8 cellular contexts compared by ENCODE assay signal in genomic region chr11:68282141-68282860, GRCh38. TPM values are rescaled to one million over a fixed set of nuclear protein-coding genes. Genes with fewer than 3 reads are reported as not detected.
DNase-seq lines count a peak whose midpoint lies in the region; ATAC-seq and TF ChIP-seq lines count a peak whose summit lies in the region.

No MANE protein-coding gene starts in this region.

- intact Hi-C loops in CD14-positive monocyte (cut with micrococcal nuclease): no loop called here

- TF ChIP-seq CTCF in CD14-positive monocyte (IDR thresholded peaks at IDR 0.05): no peak

- POLR2A ChIA-PET in HEK293T (lab: Yijun Ruan, JAX): interaction anchor here (1.6 kb wide), 1 partner anchor 10 kb away, joined by 5 read pairs; the partner anchor contains the start of gene C11orf24

- H3K4me3 Mint-ChIP-seq in CD14-positive monocyte: peak overlapping the region; percentile 72 to 94
- peak overlapping the region; percentile 58 for H3K4me3 Mint-ChIP-seq in central memory CD8-positive, alpha-beta T cell

- H3K4me1 Mint-ChIP-seq in CD14-positive monocyte: peaks cover 17% of the 10 kb centered on the region
- peaks cover 20% of the 10 kb centered on the region for H3K4me1 Mint-ChIP-seq in central memory CD8-positive, alpha-beta T cell

- peaks cover 1 to 5% (median 2%) of the 10 kb centered on the region in 3 donors for H3K27me3 Mint-ChIP-seq in CD14-positive monocyte (ENCODE audit: low read depth in 3 of 3)
- no peaks in the 10 kb centered on the region for H3K27me3 Mint-ChIP-seq in central memory CD8-positive, alpha-beta T cell

- no peaks in the 10 kb centered on the region for H3K36me3 Mint-ChIP-seq in CD14-positive monocyte
- no peaks in the 10 kb centered on the region for H3K36me3 Mint-ChIP-seq in central memory CD8-positive, alpha-beta T cell (ENCODE audit: insufficient read depth)

- ATAC-seq in GM21360 (IDR thresholded peaks at IDR 0.05; ENCODE audit: unreplicated experiment): peak; percentile 83
- peak; percentile 49 for ATAC-seq in central memory CD8-positive, alpha-beta T cell (replicated peaks; ENCODE audit: extremely low read depth, poor library complexity, severe bottlenecking)
- no peak for ATAC-seq in GM18873 (IDR thresholded peaks at IDR 0.05; ENCODE audit: low FRiP score, unreplicated experiment)

- peak overlapping the region; percentile 46 to 88 (median 81) for H3K27ac Mint-ChIP-seq in CD14-positive monocyte
- H3K27ac Mint-ChIP-seq in central memory CD8-positive, alpha-beta T cell (ENCODE audit: low read depth): peak overlapping the region; percentile 81

- peaks cover 0 to 8% (median 5%) of the 10 kb centered on the region in 7 donors for H3K9me3 Mint-ChIP-seq in CD14-positive monocyte
- H3K9me3 Mint-ChIP-seq in central memory CD8-positive, alpha-beta T cell: no peaks in the 10 kb centered on the region

- CTCF ChIA-PET in HEK293T (lab: Yijun Ruan, JAX): no interaction called here

- DNase-seq in CD14-positive monocyte (ENCODE audit: low spot score) (no peak), NOMO-1 (lab: John Stamatoyannopoulos, UW; ENCODE audit: unreplicated experiment in 2 of 2) (peak; percentile 50 to 62), HEK293T (ENCODE audit: extremely low spot score) (no peak), Ammon's horn (ENCODE audit: low spot score) (no peak), NCI-H2171 treated with DMSO at 0.1 percent for 48 hours (lab: John Stamatoyannopoulos, UW) (no peak)
- DNase-seq in central memory CD8-positive, alpha-beta T cell (ENCODE audit: low spot score in 2 of 2): no peak

TF ChIP-seq in HEK293T, 16 proteins besides CTCF, POLR2A, EP300 and RAD21:
- no peak for TF ChIP-seq BHLHE40 (IDR thresholded peaks at IDR 0.05; ENCODE audit: borderline replicate concordance)
- no peak for TF ChIP-seq ELF4 (IDR thresholded peaks at IDR 0.05)
- no peak for TF ChIP-seq L3MBTL2 (conservative IDR thresholded peaks at IDR 0.05)
- TF ChIP-seq HDGF (IDR thresholded peaks at IDR 0.05; ENCODE audit: borderline replicate concordance): no peak
- TF ChIP-seq FOXA1 (IDR thresholded peaks at IDR 0.05): no peak
- TF ChIP-seq SP1 (IDR thresholded peaks at IDR 0.05): no peak
- no peak for TF ChIP-seq TARDBP (IDR thresholded peaks at IDR 0.05)
- no peak for TF ChIP-seq FOXM1 (IDR thresholded peaks at IDR 0.05; ENCODE audit: borderline replicate concordance)
- TF ChIP-seq FOXK2 (IDR thresholded peaks at IDR 0.05): no peak
- TF ChIP-seq CTBP1 (IDR thresholded peaks at IDR 0.05; ENCODE audit: borderline replicate concordance): no peak
- TF ChIP-seq NFRKB (IDR thresholded peaks at IDR 0.05): no peak
- no peak for TF ChIP-seq ZNF384 (IDR thresholded peaks at IDR 0.05)
- TF ChIP-seq LEF1 (IDR thresholded peaks at IDR 0.05; ENCODE audit: borderline replicate concordance): no peak
- no peak for TF ChIP-seq SUZ12 (IDR thresholded peaks at IDR 0.05)
- no peak for TF ChIP-seq PKNOX1 (IDR thresholded peaks at IDR 0.05)
- no peak for TF ChIP-seq ARNT (IDR thresholded peaks at IDR 0.05)
TF ChIP-seq in HEK293T: peak in this region for 0.

RNA-seq across cellular contexts. Expression of gene C11orf24, which starts 10.5 kb away (rescaled TPM):
- polyA plus RNA-seq in CD14-positive monocyte: 10 to 100 TPM in 1 of 2 donors, 1 to 10 TPM in 1; 9.5 to 12.6 TPM

RNA-seq across cellular contexts. Expression of gene LRP5, which starts 30.1 kb away (rescaled TPM):
- under 1 TPM in 1 of 2 donors, not detected in 1; 0.23 TPM for polyA plus RNA-seq in CD14-positive monocyte

Comparison
In these comparisons a context has a peak if more than half of its experiments do, and no peak if none do; other contexts are left out.
1. DNase-seq: peak in NOMO-1 (2 of 2); none in CD14-positive monocyte (single experiment), central memory CD8-positive, alpha-beta T cell (0 of 2), HEK293T (single experiment), Ammon's horn (single experiment) and NCI-H2171 treated with DMSO at 0.1 percent for 48 hours (single experiment).